Comparison of ENCODE assay signal across 32 cellular contexts in genomic region chr22:23557036-23557435, GRCh38. TPM values are rescaled to one million over a fixed set of nuclear protein-coding genes. Genes with fewer than 3 reads are reported as not detected.
DNase-seq lines count a peak whose midpoint lies in the region; ATAC-seq and TF ChIP-seq lines count a peak whose summit lies in the region.
"Had no signal": no experiment of that assay in that cellular context is flagged by ENCODE, and none has a peak within 500 bp of the region (broad histone marks: within the 10 kb centered on the region; RNA-seq: fewer than 3 reads in every experiment).

No MANE protein-coding gene starts in this region.

- H3K9me3 Mint-ChIP-seq in H9: no peaks in the 10 kb centered on the region
- peaks cover 3% of the 10 kb centered on the region for H3K9me3 Mint-ChIP-seq in neural progenitor cell
- no peaks in the 10 kb centered on the region for H3K9me3 Mint-ChIP-seq in activated T-cell treated with anti-CD3 and anti-CD28 coated beads, Interleukin-2, amount 50 U/mL, for 4 hours

- no CpG with 5 or more reads among the region's 7 CpGs for WGBS in H9 (ENCODE audit: extremely low coverage, insufficient read length, low lambda C conversion rate)
- WGBS in suprapubic skin: 86% methylated on average over 7 of the region's 7 CpGs

- H3K9me3 ChIP-seq in H9 (ENCODE audit: control insufficient read depth, low read depth, low read length): no peaks in the 10 kb centered on the region
- no peaks in the 10 kb centered on the region for H3K9me3 ChIP-seq in neural progenitor cell (ENCODE audit: low read depth)
- no peaks in the 10 kb centered on the region for H3K9me3 ChIP-seq in suprapubic skin
- H3K9me3 ChIP-seq in T-helper 17 cell (ENCODE audit: control insufficient read depth, low read length, poor library complexity, severe bottlenecking): no peaks in the 10 kb centered on the region
- H3K9me3 ChIP-seq: BE2C, SJCRH30 had no signal

- no peaks in the 10 kb centered on the region for H4K20me1 ChIP-seq in H9 (ENCODE audit: control insufficient read depth, insufficient read depth, insufficient read length)
- H4K20me1 ChIP-seq in neural progenitor cell (ENCODE audit: low read depth): no peaks in the 10 kb centered on the region

- H3T11ph ChIP-seq in H9 (ENCODE audit: low read length): no peak overlapping the region

- H3K27me3 ChIP-seq in H9 (ENCODE audit: insufficient read depth, low read length) (no peaks in the 10 kb centered on the region; the same call in 1 of the 2 replicates), neural progenitor cell (peaks cover 21% of the 10 kb centered on the region), suprapubic skin (peaks cover 38% of the 10 kb centered on the region)
- H3K27me3 ChIP-seq: BE2C, SJCRH30 had no signal

- no peak overlapping the region for H3K56ac ChIP-seq in H9 (ENCODE audit: insufficient read length, low read depth, low read length)

- ATAC-seq in activated T-cell treated with anti-CD3 and anti-CD28 coated beads, Interleukin-2, amount 50 U/mL, for 4 hours: no peak
- ATAC-seq in T-helper 17 cell: no peak
- ATAC-seq: Right ventricle myocardium inferior had no signal

- H4K91ac ChIP-seq in H9 (ENCODE audit: insufficient read length, low read depth, low read length): no peak overlapping the region

- H3K27me3 Mint-ChIP-seq in H9 (ENCODE audit: low read depth) (peaks cover 69% of the 10 kb centered on the region), neural progenitor cell (ENCODE audit: insufficient read depth, low read depth) (peaks cover 23% of the 10 kb centered on the region), T-helper 17 cell (peaks cover 5% of the 10 kb centered on the region)
- peaks cover 14% of the 10 kb centered on the region for H3K27me3 Mint-ChIP-seq in activated T-cell treated with anti-CD3 and anti-CD28 coated beads, Interleukin-2, amount 50 U/mL, for 4 hours (ENCODE audit: low read depth)

- H3K4ac ChIP-seq in H9 (ENCODE audit: low read depth, low read length): no peak overlapping the region

- H3K4me3 ChIP-seq in neural progenitor cell: no peak overlapping the region
- H3K4me3 ChIP-seq in suprapubic skin: no peak overlapping the region
- H3K4me3 ChIP-seq: GM23338, PC-9, SJCRH30 had no signal

- H3K4me3 Mint-ChIP-seq in H9 (no peak overlapping the region), neural progenitor cell (peak overlapping the region; percentile 46), T-helper 17 cell (no peak overlapping the region)
- H3K4me3 Mint-ChIP-seq in activated T-cell treated with anti-CD3 and anti-CD28 coated beads, Interleukin-2, amount 50 U/mL, for 4 hours: no peak overlapping the region
- H3K4me3 Mint-ChIP-seq: GM23338 had no signal

- TF ChIP-seq EP300 in suprapubic skin (IDR thresholded peaks at IDR 0.05): no peak

- H3K36me3 Mint-ChIP-seq in H9 (ENCODE audit: insufficient read depth in 1 of 3, low read depth in 3 of 3) (no peaks in the 10 kb centered on the region), neural progenitor cell (no peaks in the 10 kb centered on the region), T-helper 17 cell (ENCODE audit: low read depth) (no peaks in the 10 kb centered on the region)
- H3K36me3 Mint-ChIP-seq in activated T-cell treated with anti-CD3 and anti-CD28 coated beads, Interleukin-2, amount 50 U/mL, for 4 hours (ENCODE audit: insufficient read depth): no peaks in the 10 kb centered on the region

- H3K4me2 ChIP-seq in H9 (ENCODE audit: insufficient read depth, insufficient read length, low read length): no peak overlapping the region
- no peak overlapping the region for H3K4me2 ChIP-seq in neural progenitor cell
- H3K4me2 ChIP-seq: GM23338, PC-9 had no signal

- TF ChIP-seq POLR2A in suprapubic skin (IDR thresholded peaks at IDR 0.05) (no peak), erythroblast (IDR thresholded peaks at IDR 0.05; ENCODE audit: low read length) (no peak)

- no peak overlapping the region for H2BK15ac ChIP-seq in H9 (ENCODE audit: low read depth, low read length)

- H2BK12ac ChIP-seq in H9 (ENCODE audit: insufficient read length, low read depth, low read length): no peak overlapping the region

- peaks cover 0 to 14% of the 10 kb centered on the region in 2 experiments; a peak in 2 of 4 replicates for H3K4me1 Mint-ChIP-seq in H9
- H3K4me1 Mint-ChIP-seq in neural progenitor cell: peaks cover 35% of the 10 kb centered on the region
- no peaks in the 10 kb centered on the region for H3K4me1 Mint-ChIP-seq in activated T-cell treated with anti-CD3 and anti-CD28 coated beads, Interleukin-2, amount 50 U/mL, for 4 hours (ENCODE audit: low read depth)
- no peaks in the 10 kb centered on the region for H3K4me1 Mint-ChIP-seq in T-helper 17 cell

- H3K23me2 ChIP-seq in H9 (ENCODE audit: insufficient read length, low read depth, low read length, poor library complexity, severe bottlenecking): no peaks in the 10 kb centered on the region

- TF ChIP-seq CTCF in H9 (conservative IDR thresholded peaks at IDR 0.05) (no peak), neural progenitor cell (IDR thresholded peaks at IDR 0.05) (no peak), suprapubic skin (IDR thresholded peaks at IDR 0.05) (no peak)

- H3F3A ChIP-seq in neural progenitor cell (ENCODE audit: low read depth): no peaks in the 10 kb centered on the region

- no peak overlapping the region for H2BK5ac ChIP-seq in H9 (ENCODE audit: insufficient read length, low read length)

- no peak overlapping the region for H4K5ac ChIP-seq in H9 (ENCODE audit: insufficient read length, low read depth, low read length)

- peak; percentile 25 for DNase-seq in activated CD8-positive, alpha-beta memory T cell treated with anti-CD3 and anti-CD28 coated beads, Interleukin-2, amount 50 U/mL, for 48 hours
- DNase-seq in activated CD8-positive, alpha-beta memory T cell treated with anti-CD3 and anti-CD28 coated beads for 24 hours: no peak
- DNase-seq in H9 (peak; percentile 11), neural progenitor cell (ENCODE audit: low spot score) (no peak), suprapubic skin (ENCODE audit: low spot score in 2 of 2) (peak; percentile 40 to 62), T-helper 17 cell (no peak), erythroblast (lab: John Stamatoyannopoulos, UW) (no peak)
- DNase-seq in activated T-cell treated with anti-CD3 and anti-CD28 coated beads, Interleukin-2, amount 50 U/mL, for 4 hours: no peak
- DNase-seq: 8988T; ACHN; BE2C; Calu3; DMS153; DND-41; HCEC 1CT; KBM-7; MV-4-11; NCI-H1105; NCI-H1436 treated with DMSO at 0.1 percent for 48 hours; NCI-H187 treated with DMSO at 0.1 percent for 48 hours; NCI-H2171 treated with DMSO at 0.1 percent for 48 hours; NCI-H345; NCI-H510A treated with DMSO at 0.1 percent for 48 hours; NCI-H748 treated with DMSO at 0.1 percent for 48 hours; NK-92 treated with Interleukin-12 subunit alpha and Interleukin-12 subunit beta, amount 100 ng/mL, for 24 hours; PC-9; SJCRH30 had no signal

- no peaks in the 10 kb centered on the region for H3K36me3 ChIP-seq in neural progenitor cell
- no peaks in the 10 kb centered on the region for H3K36me3 ChIP-seq in suprapubic skin
- H3K36me3 ChIP-seq: BE2C, SJCRH30 had no signal

- H3K79me1 ChIP-seq in H9 (ENCODE audit: insufficient read depth, low read depth, low read length, poor library complexity, severe bottlenecking): no peaks in the 10 kb centered on the region

- H4K8ac ChIP-seq in H9 (replicated peaks; ENCODE audit: insufficient read length, low read depth, low read length): no peak overlapping the region

- H2AK5ac ChIP-seq in H9 (ENCODE audit: insufficient read length, low read length): no peak overlapping the region

- no peak overlapping the region for H2AFZ ChIP-seq in H9 (ENCODE audit: low read length)
- H2AFZ ChIP-seq in neural progenitor cell (replicated peaks): no peak overlapping the region
- H2AFZ ChIP-seq: GM23338, PC-9 had no signal

- no peak overlapping the region for H3K18ac ChIP-seq in H9 (ENCODE audit: insufficient read length, low read depth, low read length)

- H3K27ac Mint-ChIP-seq in H9 (no peak overlapping the region; a peak in 1 of 7 replicates), neural progenitor cell (peak overlapping the region; percentile 35), T-helper 17 cell (no peak overlapping the region)
- H3K27ac Mint-ChIP-seq: GM23338 had no signal

- H3K79me2 ChIP-seq in H9 (ENCODE audit: insufficient read depth, low read length): no peaks in the 10 kb centered on the region
- no peaks in the 10 kb centered on the region for H3K79me2 ChIP-seq in neural progenitor cell (ENCODE audit: low read depth)

- H2BK20ac ChIP-seq in H9 (ENCODE audit: low read depth, low read length, poor library complexity, severe bottlenecking): no peak overlapping the region

- H3K27ac ChIP-seq in H9 (ENCODE audit: insufficient read length, low read depth, low read length) (no peak overlapping the region), neural progenitor cell (no peak overlapping the region), suprapubic skin (no peak overlapping the region)
- H3K27ac ChIP-seq: PC-9, SJCRH30 had no signal

- no peak overlapping the region for H3K14ac ChIP-seq in H9 (ENCODE audit: insufficient read depth, low read length)

- H3K4me1 ChIP-seq in H9 (ENCODE audit: insufficient read depth, low read length) (no peaks in the 10 kb centered on the region), neural progenitor cell (no peaks in the 10 kb centered on the region), suprapubic skin (no peaks in the 10 kb centered on the region)
- H3K4me1 ChIP-seq: BE2C, SJCRH30 had no signal

- H3K9ac ChIP-seq in H9 (ENCODE audit: extremely low read depth, insufficient read length, low read length) (no peak overlapping the region), neural progenitor cell (no peak overlapping the region)

- no peak overlapping the region for H3K23ac ChIP-seq in H9 (ENCODE audit: insufficient read length, low read depth, low read length)

- H2BK120ac ChIP-seq in H9 (ENCODE audit: low read depth, low read length, poor library complexity, severe bottlenecking): no peak overlapping the region

RNA-seq across cellular contexts. Expression of gene IGLL1, which starts 23.1 kb away (rescaled TPM):
- total RNA-seq in H9 (2021) (not detected in 2 replicates), neural progenitor cell (ENCODE audit: low replicate concordance) (not detected in 2 replicates), suprapubic skin (not detected), T-helper 17 cell (not detected)
- not detected for total RNA-seq in activated T-cell treated with anti-CD3 and anti-CD28 coated beads, Interleukin-2, amount 50 U/mL, for 4 hours
- total RNA-seq: Calu3, GM23338, LHCN-M2, MCF 10A, PC-9, Right ventricle myocardium inferior, RPMI7951 had no signal

Comparison
In these comparisons a context has a peak if more than half of its experiments do, and no peak if none do; other contexts are left out.
1. DNase-seq: peak in activated CD8-positive, alpha-beta memory T cell treated with anti-CD3 and anti-CD28 coated beads, Interleukin-2, amount 50 U/mL, for 48 hours (single experiment), H9 (single experiment) and suprapubic skin (2 of 2); none in activated CD8-positive, alpha-beta memory T cell treated with anti-CD3 and anti-CD28 coated beads for 24 hours (single experiment), neural progenitor cell (single experiment), activated T-cell treated with anti-CD3 and anti-CD28 coated beads, Interleukin-2, amount 50 U/mL, for 4 hours (single experiment), T-helper 17 cell (0 of 3) and erythroblast (0 of 2).